ENCODE assay signal across 8 cellular contexts in the genomic region with DNA sequence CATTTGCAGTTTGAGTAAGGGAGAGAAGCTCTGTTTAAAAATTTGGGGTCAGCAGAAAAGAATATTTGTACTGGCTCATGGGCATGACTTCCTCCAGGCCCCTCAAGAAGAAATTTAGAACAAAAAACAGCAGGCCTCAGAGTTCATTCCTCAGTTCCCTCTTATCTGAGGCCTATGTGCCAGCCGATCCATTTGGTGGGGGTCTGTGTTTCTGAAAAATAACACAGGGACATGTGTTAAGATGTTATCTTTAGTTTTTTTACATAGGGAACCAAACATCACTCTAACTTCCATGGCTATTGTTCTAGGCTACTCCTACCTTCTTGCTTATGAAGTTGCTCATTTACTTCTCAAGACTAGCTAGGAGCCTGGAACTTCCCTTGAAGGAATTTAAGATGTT.
"Had no signal": no experiment of that assay in that cellular context is flagged by ENCODE, and none has a peak within 500 bp of the region (broad histone marks: within the 10 kb centered on the region; RNA-seq: fewer than 3 reads in every experiment).

No MANE protein-coding gene starts in this region.

- ATAC-seq: HCT116 had no signal

- DNase-seq: GOT3, H7, HFFc6, IMR-90, KBM-7 had no signal

- H3K4me3 Mint-ChIP-seq: HFFc6 had no signal

- H3K36me3 ChIP-seq: HAP-1 had no signal

- FAIRE-seq: HTR-8/SVneo had no signal

- H3K9me3 ChIP-seq: HAP-1 had no signal

- H3K9me3 Mint-ChIP-seq: HFFc6 had no signal

- H3K4me3 ChIP-seq: HAP-1 had no signal

- H3K27ac Mint-ChIP-seq: HFFc6 had no signal
